Comparison of ENCODE assay signal across 8 cellular contexts in the genomic region with DNA sequence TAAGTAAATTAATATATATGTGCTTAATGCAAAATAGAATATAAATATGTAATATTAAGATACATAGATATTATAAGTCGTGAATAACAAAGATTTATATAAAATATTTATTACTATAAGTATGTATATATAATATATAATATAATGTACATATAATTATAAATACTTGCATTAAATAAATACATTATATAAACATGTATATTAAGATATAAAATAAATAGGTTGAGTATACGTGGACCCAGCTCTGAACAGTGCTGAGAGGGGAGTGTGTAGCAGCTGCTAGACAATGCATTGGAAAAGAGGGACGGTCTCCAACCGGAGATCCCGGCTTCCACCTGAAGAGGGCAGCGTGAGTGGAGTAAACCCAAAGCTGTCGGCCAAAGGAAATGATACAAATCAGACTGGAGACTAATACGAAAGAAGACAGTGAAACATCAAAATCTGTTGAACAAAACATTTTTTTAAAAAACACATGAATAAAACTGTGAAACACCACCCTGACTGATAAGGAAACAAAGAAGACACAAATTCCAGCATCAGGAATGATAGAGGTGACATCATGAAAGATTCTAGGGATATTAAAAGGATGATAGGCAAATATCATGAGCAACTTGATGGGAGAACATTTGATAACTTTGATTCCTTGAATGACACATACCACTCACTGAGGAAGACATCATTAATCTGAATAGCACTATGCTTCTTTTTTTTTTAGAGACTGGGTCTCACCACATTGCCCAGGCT.
DNase-seq lines count a peak whose midpoint lies in the region; ATAC-seq and TF ChIP-seq lines count a peak whose summit lies in the region.

No MANE protein-coding gene starts in this region.

- H3K27ac ChIP-seq in SJSA1 = no peak overlapping the region

- no peak overlapping the region for H3K4me3 Mint-ChIP-seq in activated naive CD4-positive, alpha-beta T cell treated with anti-CD3 and anti-CD28 coated beads for 36 hours
- no peak overlapping the region for H3K4me3 Mint-ChIP-seq in progenitor cell of endocrine pancreas (ENCODE audit: low read depth)

- H3K9me3 ChIP-seq in SJSA1 (replicated peaks) = no peaks in the 10 kb centered on the region

- H3K36me3 ChIP-seq in SJSA1 = peaks cover 21% of the 10 kb centered on the region

- H3K36me3 Mint-ChIP-seq in activated naive CD4-positive, alpha-beta T cell treated with anti-CD3 and anti-CD28 coated beads for 36 hours (ENCODE audit: low read depth) = peaks cover 34% of the 10 kb centered on the region
- H3K36me3 Mint-ChIP-seq in progenitor cell of endocrine pancreas (ENCODE audit: insufficient read depth) = peaks cover 18% of the 10 kb centered on the region

- intact Hi-C loops in activated naive CD4-positive, alpha-beta T cell treated with anti-CD3 and anti-CD28 coated beads for 36 hours (cut with micrococcal nuclease) = no loop called here

- H3K4me3 ChIP-seq in SJSA1 = no peak overlapping the region

- peaks cover 81% of the 10 kb centered on the region for H3K4me1 Mint-ChIP-seq in activated naive CD4-positive, alpha-beta T cell treated with anti-CD3 and anti-CD28 coated beads for 36 hours (ENCODE audit: low read depth)
- peaks cover 22% of the 10 kb centered on the region for H3K4me1 Mint-ChIP-seq in progenitor cell of endocrine pancreas (ENCODE audit: low read depth)

- H3K27ac Mint-ChIP-seq in activated naive CD4-positive, alpha-beta T cell treated with anti-CD3 and anti-CD28 coated beads for 36 hours = peak overlapping the region; percentile 88
- H3K27ac Mint-ChIP-seq in progenitor cell of endocrine pancreas = no peak overlapping the region

- DNase-seq in DMS53 treated with DMSO at 0.1 percent for 48 hours (lab: John Stamatoyannopoulos, UW; ENCODE audit: unreplicated experiment) = peak; percentile 23
- peak; percentile 64 for DNase-seq in M059J (ENCODE audit: low read depth)
- peak; percentile 61 to 82 for DNase-seq in SJSA1 (ENCODE audit: low read depth in 1 of 2, low spot score in 2 of 2)
- peak; percentile 87 for DNase-seq in activated naive CD4-positive, alpha-beta T cell treated with anti-CD3 and anti-CD28 coated beads for 36 hours
- peak; percentile 59 for DNase-seq in globus pallidus (ENCODE audit: low spot score)
- DNase-seq in progenitor cell of endocrine pancreas (ENCODE audit: low spot score, unreplicated experiment) = no peak

- TF ChIP-seq CTCF in progenitor cell of endocrine pancreas (IDR thresholded peaks at IDR 0.05; ENCODE audit: unreplicated experiment) = peak; percentile 68

- TF ChIP-seq POLR2A in GM18505 (IDR thresholded peaks at IDR 0.05; ENCODE audit: borderline replicate concordance, extremely low read depth, insufficient read depth, insufficient read length) = no peak

- H3K9me3 Mint-ChIP-seq in activated naive CD4-positive, alpha-beta T cell treated with anti-CD3 and anti-CD28 coated beads for 36 hours = peaks cover 18% of the 10 kb centered on the region
- peaks cover 9% of the 10 kb centered on the region for H3K9me3 Mint-ChIP-seq in progenitor cell of endocrine pancreas (ENCODE audit: low read depth)

- H3K27me3 Mint-ChIP-seq in activated naive CD4-positive, alpha-beta T cell treated with anti-CD3 and anti-CD28 coated beads for 36 hours (ENCODE audit: low read depth) = no peaks in the 10 kb centered on the region
- no peaks in the 10 kb centered on the region for H3K27me3 Mint-ChIP-seq in progenitor cell of endocrine pancreas

- CTCF ChIA-PET in activated naive CD4-positive, alpha-beta T cell treated with anti-CD3 and anti-CD28 coated beads for 36 hours (lab: Charles Lee) = interaction anchor here (0.6 to 1.5 kb wide), 6 partner anchors 8 to 180 kb away, joined by 3 read pairs; no protein-coding TSS in a partner anchor

- no peaks in the 10 kb centered on the region for H3K27me3 ChIP-seq in SJSA1 (replicated peaks)

- no peak for ATAC-seq in GM18505 (IDR thresholded peaks at IDR 0.05; ENCODE audit: unreplicated experiment)
- ATAC-seq in HG03432 (IDR thresholded peaks at IDR 0.05; ENCODE audit: unreplicated experiment) = no peak

- H3K4me1 ChIP-seq in SJSA1 (replicated peaks) = peaks cover 8% of the 10 kb centered on the region
